26 cellular contexts compared by ENCODE assay signal in genomic region chr1:14328687-14329086, GRCh38.
"Had no signal": no experiment of that assay in that cellular context is flagged by ENCODE, and none has a peak within 500 bp of the region (broad histone marks: within the 10 kb centered on the region; RNA-seq: fewer than 3 reads in every experiment).

No MANE protein-coding gene starts in this region.

- H3K27ac ChIP-seq: coronary artery, gastroesophageal sphincter, heart left ventricle, hepatocyte, left lung, neural progenitor cell, parathyroid adenoma, thoracic aorta, tibial nerve, upper lobe of left lung had no signal

- H3K4me1 Mint-ChIP-seq: mesothelial cell of epicardium, neural progenitor cell had no signal

- H3K4me2 ChIP-seq: hepatocyte, neural progenitor cell had no signal

- H3K27ac Mint-ChIP-seq: mesothelial cell of epicardium; naive thymus-derived CD4-positive, alpha-beta T cell; nephron; neural progenitor cell; progenitor cell of endocrine pancreas; stimulated activated naive B cell treated with anti-CD40 and anti-IgM and Interleukin-4, amounts not matched to agents 10 μg/mL and 1 μg/mL and 100 μg/mL, for 72 hours; stimulated activated naive CD8-positive, alpha-beta T cell treated with anti-CD3 and anti-CD28 coated beads, Interleukin-15, Interleukin-2, amounts not matched to agents 100 ng/mL and 50 ng/mL, for 24 hours had no signal

- H3K9ac ChIP-seq: neural progenitor cell, parathyroid adenoma had no signal

- H3K79me2 ChIP-seq: hepatocyte, parathyroid adenoma had no signal

- H3K9me3 ChIP-seq: thoracic aorta had no signal

- ATAC-seq: gastroesophageal sphincter; heart left ventricle; left cardiac atrium; left lung; naive thymus-derived CD4-positive, alpha-beta T cell; sciatic nerve; stimulated activated naive B cell treated with anti-CD40 and anti-IgM and Interleukin-4, amounts not matched to agents 10 μg/mL and 1 μg/mL and 100 μg/mL, for 72 hours had no signal

- H3K36me3 Mint-ChIP-seq: mesothelial cell of epicardium; neural progenitor cell; stimulated activated naive B cell treated with anti-CD40 and anti-IgM and Interleukin-4, amounts not matched to agents 10 μg/mL and 1 μg/mL and 100 μg/mL, for 72 hours had no signal

- H2AFZ ChIP-seq: hepatocyte, neural progenitor cell, parathyroid adenoma had no signal

- FAIRE-seq: endothelial cell of umbilical vein, kidney, urothelium cell line had no signal

- H3K27me3 ChIP-seq: gastroesophageal sphincter, hepatocyte, left lung, neural progenitor cell, tibial nerve, upper lobe of left lung had no signal

- H3K4me3 Mint-ChIP-seq: mesothelial cell of epicardium; naive thymus-derived CD4-positive, alpha-beta T cell; nephron; neural progenitor cell; stimulated activated naive B cell treated with anti-CD40 and anti-IgM and Interleukin-4, amounts not matched to agents 10 μg/mL and 1 μg/mL and 100 μg/mL, for 72 hours; stimulated activated naive CD8-positive, alpha-beta T cell treated with anti-CD3 and anti-CD28 coated beads, Interleukin-15, Interleukin-2, amounts not matched to agents 100 ng/mL and 50 ng/mL, for 24 hours had no signal

- H3K4me1 ChIP-seq: gastroesophageal sphincter, heart left ventricle, left lung, neural progenitor cell, parathyroid adenoma, upper lobe of left lung had no signal

- DNase-seq: dermis blood vessel endothelial cell; effector memory CD4-positive, alpha-beta T cell; erythroblast; foreskin fibroblast; heart left ventricle; kidney; left cardiac atrium; left lung; mesenchymal stem cell; naive thymus-derived CD4-positive, alpha-beta T cell; stimulated activated naive B cell treated with anti-CD40 and anti-IgM and Interleukin-4, amounts not matched to agents 10 μg/mL and 1 μg/mL and 100 μg/mL, for 72 hours; upper lobe of left lung had no signal

- H3K4me3 ChIP-seq: coronary artery, gastroesophageal sphincter, heart left ventricle, hepatocyte, left lung, neural progenitor cell, thoracic aorta, tibial nerve, upper lobe of left lung had no signal

- H3K36me3 ChIP-seq: gastroesophageal sphincter, heart left ventricle, left lung, neural progenitor cell, thoracic aorta, tibial nerve, upper lobe of left lung had no signal
